In genomic region chr11:68436985-68437926, GRCh38 we compare ENCODE assay signal across 1 cellular context.
TF ChIP-seq lines count a peak whose summit lies in the region.

No MANE protein-coding gene starts in this region.

TF ChIP-seq in K562, 482 proteins besides CTCF, POLR2A, EP300 and RAD21 (continued from another document and continues in another):
- TF ChIP-seq SMARCE1 (IDR thresholded peaks at IDR 0.05) = peak; percentile 54; the same call in 1 of the 2 replicates
- TF ChIP-seq GATAD2A (IDR thresholded peaks at IDR 0.05) = 0 out of 2 replicates have a peak, but pooled peaks have one; percentile 14
- no peak for TF ChIP-seq ARHGAP35 (IDR thresholded peaks at IDR 0.05; ENCODE audit: partially characterized antibody)
- no peak for TF ChIP-seq SLC30A9 (CRISPR knock-in tag; IDR thresholded peaks at IDR 0.05)
- TF ChIP-seq HES1 (IDR thresholded peaks at IDR 0.05; ENCODE audit: low read depth) = no peak
- no peak for TF ChIP-seq ADNP (tag; IDR thresholded peaks at IDR 0.05)
- TF ChIP-seq ZNF277 (CRISPR knock-in tag; IDR thresholded peaks at IDR 0.05; ENCODE audit: borderline replicate concordance) = no peak
- TF ChIP-seq, protein P1, sequence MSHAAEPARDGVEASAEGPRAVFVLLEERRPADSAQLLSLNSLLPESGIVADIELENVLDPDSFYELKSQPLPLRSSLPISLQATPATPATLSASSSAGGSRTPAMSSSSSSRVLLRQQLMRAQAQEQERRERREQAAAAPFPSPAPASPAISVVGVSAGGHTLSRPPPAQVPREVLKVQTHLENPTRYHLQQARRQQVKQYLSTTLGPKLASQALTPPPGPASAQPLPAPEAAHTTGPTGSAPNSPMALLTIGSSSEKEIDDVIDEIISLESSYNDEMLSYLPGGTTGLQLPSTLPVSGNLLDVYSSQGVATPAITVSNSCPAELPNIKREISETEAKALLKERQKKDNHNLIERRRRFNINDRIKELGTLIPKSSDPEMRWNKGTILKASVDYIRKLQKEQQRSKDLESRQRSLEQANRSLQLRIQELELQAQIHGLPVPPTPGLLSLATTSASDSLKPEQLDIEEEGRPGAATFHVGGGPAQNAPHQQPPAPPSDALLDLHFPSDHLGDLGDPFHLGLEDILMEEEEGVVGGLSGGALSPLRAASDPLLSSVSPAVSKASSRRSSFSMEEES (CRISPR knock-in tag; IDR thresholded peaks at IDR 0.05) = no peak
- TF ChIP-seq, protein P2, sequence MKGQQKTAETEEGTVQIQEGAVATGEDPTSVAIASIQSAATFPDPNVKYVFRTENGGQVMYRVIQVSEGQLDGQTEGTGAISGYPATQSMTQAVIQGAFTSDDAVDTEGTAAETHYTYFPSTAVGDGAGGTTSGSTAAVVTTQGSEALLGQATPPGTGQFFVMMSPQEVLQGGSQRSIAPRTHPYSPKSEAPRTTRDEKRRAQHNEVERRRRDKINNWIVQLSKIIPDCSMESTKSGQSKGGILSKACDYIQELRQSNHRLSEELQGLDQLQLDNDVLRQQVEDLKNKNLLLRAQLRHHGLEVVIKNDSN (CRISPR knock-in tag; IDR thresholded peaks at IDR 0.05) = 0 out of 2 replicates have a peak, but pooled peaks have one; percentile 2
- peak in 2 of 3 experiments; percentile 28 to 56 for TF ChIP-seq YY1 (IDR thresholded peaks at IDR 0.05; ENCODE audit: borderline replicate concordance in 1 of 3, control insufficient read depth in 1 of 3, extremely low read depth in 1 of 3, insufficient read depth in 3 of 3, insufficient read length in 1 of 3, insufficient replicate concordance in 2 of 3, low read depth in 1 of 3, low read length in 2 of 3)
- no peak for TF ChIP-seq NFRKB (IDR thresholded peaks at IDR 0.05; ENCODE audit: low read depth)
- peak; percentile 54; the same call in 1 of the 2 replicates for TF ChIP-seq ZNF589 (CRISPR knock-in tag; IDR thresholded peaks at IDR 0.05; ENCODE audit: low read depth)
- no peak for TF ChIP-seq RNF2 (IDR thresholded peaks at IDR 0.05)
- TF ChIP-seq ATF3 (IDR thresholded peaks at IDR 0.05) = peak; percentile 91
- TF ChIP-seq ATF3 (CRISPR knock-in tag; conservative IDR thresholded peaks at IDR 0.05) = no peak
- no peak for TF ChIP-seq ZNF347 (CRISPR knock-in tag; IDR thresholded peaks at IDR 0.05; ENCODE audit: low read depth)
- no peak for TF ChIP-seq FOXA1 (IDR thresholded peaks at IDR 0.05; ENCODE audit: borderline replicate concordance)
- TF ChIP-seq PPARD (CRISPR knock-in tag; IDR thresholded peaks at IDR 0.05) = no peak
- TF ChIP-seq SMC3 (conservative IDR thresholded peaks at IDR 0.05; ENCODE audit: insufficient read depth, low read depth, low read length) = no peak
- no peak for TF ChIP-seq HDGF (IDR thresholded peaks at IDR 0.05)
- TF ChIP-seq, protein P3, sequence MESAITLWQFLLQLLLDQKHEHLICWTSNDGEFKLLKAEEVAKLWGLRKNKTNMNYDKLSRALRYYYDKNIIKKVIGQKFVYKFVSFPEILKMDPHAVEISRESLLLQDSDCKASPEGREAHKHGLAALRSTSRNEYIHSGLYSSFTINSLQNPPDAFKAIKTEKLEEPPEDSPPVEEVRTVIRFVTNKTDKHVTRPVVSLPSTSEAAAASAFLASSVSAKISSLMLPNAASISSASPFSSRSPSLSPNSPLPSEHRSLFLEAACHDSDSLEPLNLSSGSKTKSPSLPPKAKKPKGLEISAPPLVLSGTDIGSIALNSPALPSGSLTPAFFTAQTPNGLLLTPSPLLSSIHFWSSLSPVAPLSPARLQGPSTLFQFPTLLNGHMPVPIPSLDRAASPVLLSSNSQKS (CRISPR knock-in tag; IDR thresholded peaks at IDR 0.05) = no peak
- TF ChIP-seq TBL1XR1 (IDR thresholded peaks at IDR 0.05; ENCODE audit: low read length in 2 of 2) = no peak
- TF ChIP-seq DACH1 (IDR thresholded peaks at IDR 0.05; ENCODE audit: partially characterized antibody) = peak; percentile 11
- TF ChIP-seq MAX (CRISPR knock-in tag; IDR thresholded peaks at IDR 0.05) = peak; percentile 95
- TF ChIP-seq MAFK (IDR thresholded peaks at IDR 0.05; ENCODE audit: low read length) = no peak
- no peak for TF ChIP-seq ZNF143 (CRISPR knock-in tag; IDR thresholded peaks at IDR 0.05)
- no peak for TF ChIP-seq SIN3A (IDR thresholded peaks at IDR 0.05; ENCODE audit: borderline replicate concordance in 2 of 2, control insufficient read depth in 1 of 2, low read depth in 2 of 2, low read length in 2 of 2)
- no peak for TF ChIP-seq FOXJ3 (CRISPR knock-in tag; IDR thresholded peaks at IDR 0.05)
- TF ChIP-seq, protein P4, sequence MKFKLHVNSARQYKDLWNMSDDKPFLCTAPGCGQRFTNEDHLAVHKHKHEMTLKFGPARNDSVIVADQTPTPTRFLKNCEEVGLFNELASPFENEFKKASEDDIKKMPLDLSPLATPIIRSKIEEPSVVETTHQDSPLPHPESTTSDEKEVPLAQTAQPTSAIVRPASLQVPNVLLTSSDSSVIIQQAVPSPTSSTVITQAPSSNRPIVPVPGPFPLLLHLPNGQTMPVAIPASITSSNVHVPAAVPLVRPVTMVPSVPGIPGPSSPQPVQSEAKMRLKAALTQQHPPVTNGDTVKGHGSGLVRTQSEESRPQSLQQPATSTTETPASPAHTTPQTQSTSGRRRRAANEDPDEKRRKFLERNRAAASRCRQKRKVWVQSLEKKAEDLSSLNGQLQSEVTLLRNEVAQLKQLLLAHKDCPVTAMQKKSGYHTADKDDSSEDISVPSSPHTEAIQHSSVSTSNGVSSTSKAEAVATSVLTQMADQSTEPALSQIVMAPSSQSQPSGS (CRISPR knock-in tag; IDR thresholded peaks at IDR 0.05) = no peak
- 0 out of 2 replicates have a peak, but pooled peaks have one; percentile 36 for TF ChIP-seq ZNF511 (CRISPR knock-in tag; IDR thresholded peaks at IDR 0.05)
- TF ChIP-seq, protein P5, sequence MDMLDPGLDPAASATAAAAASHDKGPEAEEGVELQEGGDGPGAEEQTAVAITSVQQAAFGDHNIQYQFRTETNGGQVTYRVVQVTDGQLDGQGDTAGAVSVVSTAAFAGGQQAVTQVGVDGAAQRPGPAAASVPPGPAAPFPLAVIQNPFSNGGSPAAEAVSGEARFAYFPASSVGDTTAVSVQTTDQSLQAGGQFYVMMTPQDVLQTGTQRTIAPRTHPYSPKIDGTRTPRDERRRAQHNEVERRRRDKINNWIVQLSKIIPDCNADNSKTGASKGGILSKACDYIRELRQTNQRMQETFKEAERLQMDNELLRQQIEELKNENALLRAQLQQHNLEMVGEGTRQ (CRISPR knock-in tag; IDR thresholded peaks at IDR 0.05) = no peak
- no peak for TF ChIP-seq ZNF766 (CRISPR knock-in tag; conservative IDR thresholded peaks at IDR 0.05)
- no peak for TF ChIP-seq SP2 (IDR thresholded peaks at IDR 0.05; ENCODE audit: extremely low read depth, low read depth, low read length, poor library complexity, severe bottlenecking)
- no peak for TF ChIP-seq NFE2L1 (tag; IDR thresholded peaks at IDR 0.05; ENCODE audit: borderline replicate concordance, low read depth)
- TF ChIP-seq RBFOX2 (IDR thresholded peaks at IDR 0.05; ENCODE audit: low read depth, low read length) = peak; percentile 50; the same call in 1 of the 2 replicates
- no peak for TF ChIP-seq TSC22D4 (tag; IDR thresholded peaks at IDR 0.05)
- no peak for TF ChIP-seq ZNF76 (CRISPR knock-in tag; IDR thresholded peaks at IDR 0.05; ENCODE audit: borderline replicate concordance)
- peak; percentile 89 for TF ChIP-seq JUND (IDR thresholded peaks at IDR 0.05; ENCODE audit: borderline replicate concordance, low read depth, low read length)
- peak; percentile 89; the same call in 2 of the 3 replicates for TF ChIP-seq JUND (tag; IDR thresholded peaks at IDR 0.05; ENCODE audit: borderline replicate concordance, low read depth, low read length)
- no peak for TF ChIP-seq PHB2 (IDR thresholded peaks at IDR 0.05; ENCODE audit: low read depth)
- peak; percentile 65 to 85 for TF ChIP-seq E2F6 (IDR thresholded peaks at IDR 0.05; ENCODE audit: borderline replicate concordance in 1 of 2, extremely low read depth in 1 of 2, insufficient read depth in 1 of 2, insufficient read length in 1 of 2, low read depth in 1 of 2, low read length in 1 of 2, poor library complexity in 1 of 2, severe bottlenecking in 1 of 2)
- no peak for TF ChIP-seq RBM25 (IDR thresholded peaks at IDR 0.05; ENCODE audit: low read depth, low read length, severe bottlenecking)
- no peak for TF ChIP-seq JUNB (CRISPR knock-in tag; conservative IDR thresholded peaks at IDR 0.05)
- peak; percentile 91 for TF ChIP-seq FOSL1 (tag; conservative IDR thresholded peaks at IDR 0.05)
- no peak for TF ChIP-seq PYGO2 (tag; IDR thresholded peaks at IDR 0.05)
- TF ChIP-seq ZNF778 (CRISPR knock-in tag; IDR thresholded peaks at IDR 0.05) = no peak
- TF ChIP-seq COPS2 (conservative IDR thresholded peaks at IDR 0.05) = no peak
- TF ChIP-seq CBX8 (IDR thresholded peaks at IDR 0.05; ENCODE audit: borderline replicate concordance, extremely low read depth, low read depth, low read length, poor library complexity, severe bottlenecking) = no peak
- peak; percentile 54; the same call in 1 of the 2 replicates for TF ChIP-seq ATF6 (CRISPR knock-in tag; IDR thresholded peaks at IDR 0.05)
- TF ChIP-seq CBFA2T3 (IDR thresholded peaks at IDR 0.05) = 0 out of 2 replicates have a peak, but pooled peaks have one; percentile 2
- TF ChIP-seq PML (IDR thresholded peaks at IDR 0.05; ENCODE audit: low read length) = no peak
- TF ChIP-seq SRF (CRISPR knock-in tag; IDR thresholded peaks at IDR 0.05) = no peak
- TF ChIP-seq ZNF449 (CRISPR knock-in tag; IDR thresholded peaks at IDR 0.05) = no peak
- TF ChIP-seq SMAD1 (IDR thresholded peaks at IDR 0.05; ENCODE audit: low read depth, low read length, partially characterized antibody) = no peak
- TF ChIP-seq ZNF507 (tag; conservative IDR thresholded peaks at IDR 0.05) = no peak
- TF ChIP-seq NR0B1 (IDR thresholded peaks at IDR 0.05; ENCODE audit: partially characterized antibody) = no peak
